13 cellular contexts compared by ENCODE assay signal in the genomic region with DNA sequence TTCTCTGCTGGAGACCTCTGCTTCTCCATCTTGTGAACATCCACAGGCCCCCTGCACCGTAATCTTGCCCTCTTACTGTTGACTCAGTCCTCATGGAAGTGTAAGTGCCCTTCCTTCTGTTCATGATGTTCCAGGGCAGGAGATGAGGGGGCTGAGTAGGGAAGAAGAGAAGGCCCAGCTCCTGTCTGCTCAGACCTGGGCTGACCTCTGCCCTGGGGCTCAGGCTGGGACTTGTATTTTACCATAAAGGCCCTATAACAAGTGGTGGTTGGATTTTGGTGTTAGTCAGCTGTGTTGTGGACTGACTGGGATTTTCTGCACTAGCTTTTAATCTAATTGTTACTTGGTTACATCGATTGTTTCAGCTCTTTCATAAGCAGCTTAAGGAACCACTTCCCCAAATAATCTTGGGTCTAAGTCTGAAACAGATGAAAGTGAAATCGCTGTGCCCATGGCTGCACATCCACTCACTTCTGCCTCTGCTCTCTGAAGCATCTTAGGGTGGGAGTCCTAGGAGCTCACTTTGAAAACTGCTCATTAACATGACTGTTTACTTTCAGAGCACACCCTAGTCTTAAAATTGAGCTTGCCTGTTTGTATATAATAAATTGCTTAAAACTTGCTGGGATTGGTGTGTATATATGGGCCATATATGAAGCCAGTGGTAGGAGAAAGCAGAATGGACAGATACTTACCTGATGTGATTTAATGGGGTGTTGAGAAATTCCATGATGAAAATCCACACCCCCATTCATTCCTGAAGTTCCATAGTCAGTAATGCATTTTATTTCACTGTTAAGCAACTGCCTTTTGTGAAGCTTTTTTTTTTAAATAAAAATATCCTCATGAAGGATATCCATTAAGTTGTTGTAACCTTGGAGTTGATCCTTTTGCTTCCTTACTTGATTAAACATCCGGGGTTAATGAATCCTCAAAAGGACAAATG. TPM values are rescaled to one million over a fixed set of nuclear protein-coding genes. Genes with fewer than 3 reads are reported as not detected.
DNase-seq lines count a peak whose midpoint lies in the region; ATAC-seq lines count a peak whose summit lies in the region.
"Had no signal": no experiment of that assay in that cellular context is flagged by ENCODE, and none has a peak within 500 bp of the region (broad histone marks: within the 10 kb centered on the region; RNA-seq: fewer than 3 reads in every experiment).

No MANE protein-coding gene starts in this region.

- DNase-seq in renal cortical epithelial cell (ENCODE audit: low read depth) (peak; percentile 57), SW480 (ENCODE audit: low spot score) (no peak), HCEC 1CT (no peak), hypothalamus (lab: John Stamatoyannopoulos, UW) (no peak)
- DNase-seq in stimulated activated CD4-positive, alpha-beta T cell treated with anti-CD3 and anti-CD28 coated beads, Interleukin-15, amount 100 ng/mL, for 24 hours, result no peak
- DNase-seq: EL; stimulated activated naive CD4-positive, alpha-beta T cell treated with Interleukin-2 at 50 U/mL for 16 hours had no signal

- peak; percentile 90 for ATAC-seq in GM19035 (IDR thresholded peaks at IDR 0.05; ENCODE audit: unreplicated experiment)
- ATAC-seq in HG02798 (IDR thresholded peaks at IDR 0.05; ENCODE audit: poor library complexity, unreplicated experiment), result peak; percentile 81
- ATAC-seq in HG03575 (IDR thresholded peaks at IDR 0.05; ENCODE audit: extremely low read depth, insufficient number of reproducible peaks, low FRiP score, unreplicated experiment), result peak; percentile 86

RNA-seq across cellular contexts. Expression of a gene that starts 17.7 kb away (rescaled TPM):
- total RNA-seq in renal cortical epithelial cell, result not detected in 2 replicates
- total RNA-seq: astrocyte, lung microvascular endothelial cell, skeletal muscle tissue had no signal

RNA-seq across cellular contexts. Expression of a gene that starts 42.3 kb away (rescaled TPM):
- total RNA-seq in renal cortical epithelial cell, result 62.1 and 64.8 TPM in 2 replicates

RNA-seq across cellular contexts. Expression of a gene that starts 50.5 kb away (rescaled TPM):
- 118 and 119 TPM in 2 replicates for total RNA-seq in renal cortical epithelial cell
